Comparison of ENCODE assay signal across 8 cellular contexts in the genomic region with DNA sequence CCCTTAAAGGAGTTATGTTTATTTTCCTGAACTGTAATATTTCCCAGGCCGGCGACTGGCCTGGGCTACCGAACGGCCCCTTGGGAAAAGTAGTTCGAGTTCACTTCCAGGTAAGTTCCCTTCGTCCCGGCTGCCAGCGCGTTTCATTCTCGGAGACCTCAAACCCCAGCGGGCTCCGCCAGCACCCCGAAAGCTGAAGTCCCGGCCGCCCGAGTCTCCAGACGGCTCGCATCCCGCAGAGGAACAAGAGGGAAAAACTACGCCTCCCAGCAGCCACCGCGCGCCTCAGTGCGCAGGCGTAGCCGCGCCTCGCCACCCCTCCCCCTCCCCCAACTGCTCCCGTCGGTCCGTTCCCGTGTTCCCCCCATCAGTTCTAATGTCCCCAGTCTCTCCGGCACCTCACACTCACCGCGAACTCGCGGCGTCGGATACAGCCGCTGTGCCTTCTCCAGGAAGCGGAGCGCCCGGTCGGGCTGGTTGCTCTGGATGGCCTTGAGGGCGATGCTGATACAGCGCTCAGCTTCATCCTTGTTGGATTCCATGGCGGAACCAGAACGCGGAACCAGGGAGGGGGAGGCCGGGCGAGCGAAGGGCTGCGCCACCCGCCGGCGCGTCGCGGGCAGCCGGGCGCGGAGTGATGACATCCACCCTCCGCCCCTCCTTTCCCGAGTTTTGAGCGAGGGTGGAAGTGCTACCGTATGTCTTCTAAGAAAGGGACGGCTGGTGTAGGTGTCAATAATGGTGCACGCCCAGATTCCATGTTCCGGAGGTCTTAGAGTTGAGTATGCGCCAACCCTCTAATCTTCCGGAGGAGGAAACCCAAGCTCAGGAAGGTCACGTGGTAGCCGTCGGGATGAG. TPM values are rescaled to one million over a fixed set of nuclear protein-coding genes. Genes with fewer than 3 reads are reported as not detected.
DNase-seq lines count a peak whose midpoint lies in the region; ATAC-seq and TF ChIP-seq lines count a peak whose summit lies in the region.

A gene (minus strand): TSS at position 564 of the 858 bp plus-strand sequence. CDS start 22 bp downstream, at position 542.

- peak; percentile 93 for DNase-seq in CD14-positive monocyte (ENCODE audit: low spot score)
- DNase-seq in NCI-H774 (lab: John Stamatoyannopoulos, UW): peak; percentile 93
- peak; percentile 85 to 88 for DNase-seq in activated CD4-positive, alpha-beta T cell treated with anti-CD3 and anti-CD28 coated beads, Interleukin-2, amount 50 U/mL, for 4 hours
- DNase-seq in left lobe of liver (ENCODE audit: low spot score): peak; percentile 92
- DNase-seq in stimulated activated CD4-positive, alpha-beta T cell treated with anti-CD3 and anti-CD28 coated beads, Interleukin-2, amount 100 ng/mL, for 24 hours: peak; percentile 89 to 90

- H3K27ac Mint-ChIP-seq in CD14-positive monocyte: peak within 1 kb of the TSS; percentile 96 to 100 (median 99)
- H3K27ac Mint-ChIP-seq in dendritic cell treated with granulocyte-macrophage colony-stimulating factor and Interleukin-4, amounts not matched to agents 40 ng/mL and 50 ng/mL, for 4 days: peak within 1 kb of the TSS; percentile 98

- H3K9me3 Mint-ChIP-seq in CD14-positive monocyte: no peaks in the 10 kb centered on the region
- no peaks in the 10 kb centered on the region for H3K9me3 Mint-ChIP-seq in dendritic cell treated with granulocyte-macrophage colony-stimulating factor and Interleukin-4, amounts not matched to agents 40 ng/mL and 50 ng/mL, for 4 days

- intact Hi-C loops in CD14-positive monocyte (cut with micrococcal nuclease): loop anchor here in 1 of 2 donors (5.0 kb wide), 1 partner anchor 813 kb away; a partner anchor contains a TSS
- intact Hi-C loops in dendritic cell treated with granulocyte-macrophage colony-stimulating factor and Interleukin-4, amounts not matched to agents 40 ng/mL and 50 ng/mL, for 4 days (cut with micrococcal nuclease): no loop called here

- peaks cover 0 to 2% (median 1%) of the 10 kb centered on the region in 3 donors for H3K27me3 Mint-ChIP-seq in CD14-positive monocyte (ENCODE audit: low read depth in 3 of 3)
- H3K27me3 Mint-ChIP-seq in dendritic cell treated with granulocyte-macrophage colony-stimulating factor and Interleukin-4, amounts not matched to agents 40 ng/mL and 50 ng/mL, for 4 days: no peaks in the 10 kb centered on the region

- peak within 1 kb of the TSS; percentile 97 to 99 for H3K4me3 Mint-ChIP-seq in CD14-positive monocyte
- peak within 1 kb of the TSS; percentile 99 for H3K4me3 Mint-ChIP-seq in dendritic cell treated with granulocyte-macrophage colony-stimulating factor and Interleukin-4, amounts not matched to agents 40 ng/mL and 50 ng/mL, for 4 days

- peaks cover 32 to 34% of the 10 kb centered on the region in 2 donors for H3K36me3 Mint-ChIP-seq in CD14-positive monocyte
- H3K36me3 Mint-ChIP-seq in dendritic cell treated with granulocyte-macrophage colony-stimulating factor and Interleukin-4, amounts not matched to agents 40 ng/mL and 50 ng/mL, for 4 days (ENCODE audit: low read depth): peaks cover 53% of the 10 kb centered on the region

- TF ChIP-seq CTCF in CD14-positive monocyte (IDR thresholded peaks at IDR 0.05): no peak

- peak; percentile 82 for ATAC-seq in GM19397 (IDR thresholded peaks at IDR 0.05; ENCODE audit: unreplicated experiment)
- peak; percentile 70 for ATAC-seq in HG03565 (IDR thresholded peaks at IDR 0.05; ENCODE audit: unreplicated experiment)
- peak; percentile 84 for ATAC-seq in left lobe of liver

- H3K4me1 Mint-ChIP-seq in CD14-positive monocyte: peaks cover 43% of the 10 kb centered on the region
- H3K4me1 Mint-ChIP-seq in dendritic cell treated with granulocyte-macrophage colony-stimulating factor and Interleukin-4, amounts not matched to agents 40 ng/mL and 50 ng/mL, for 4 days (ENCODE audit: low read depth): peaks cover 49% of the 10 kb centered on the region

RNA-seq across cellular contexts. Expression of the gene that starts here (rescaled TPM):
- polyA plus RNA-seq in CD14-positive monocyte: 10 to 100 TPM; 26.5 to 37.9 TPM
- total RNA-seq in left lobe of liver: 20.4 TPM

Comparison
In these comparisons a context has a peak if more than half of its experiments do, and no peak if none do; other contexts are left out.
1. Peak in every context shown above with its lines: DNase-seq and ATAC-seq.